18 cellular contexts compared by ENCODE assay signal in the genomic region with DNA sequence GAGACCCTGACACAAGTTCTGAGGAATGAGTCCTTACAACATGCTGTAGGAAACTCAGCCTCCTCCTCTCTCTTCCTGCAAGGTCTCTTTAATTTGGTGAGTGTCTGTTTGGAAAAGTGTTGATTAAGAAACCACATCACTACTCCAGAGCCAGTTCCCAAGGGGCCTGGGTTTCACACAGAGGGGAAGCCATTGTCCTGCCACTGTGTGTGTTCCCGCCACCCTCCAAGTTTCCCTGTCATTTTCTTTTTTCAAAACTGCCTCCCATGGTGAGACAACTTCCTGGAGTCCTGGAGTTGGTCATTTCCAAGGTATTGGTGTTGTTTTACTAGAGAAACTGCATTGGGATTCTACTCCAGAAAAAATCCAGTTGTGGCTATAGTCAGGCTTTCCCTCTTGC.
"Had no signal": no experiment of that assay in that cellular context is flagged by ENCODE, and none has a peak within 500 bp of the region (broad histone marks: within the 10 kb centered on the region; RNA-seq: fewer than 3 reads in every experiment).

No MANE protein-coding gene starts in this region.

- H3K36me3 Mint-ChIP-seq: activated naive CD8-positive, alpha-beta T cell treated with anti-CD3 and anti-CD28 coated beads for 36 hours had no signal

- ATAC-seq: activated CD8-positive, alpha-beta T cell treated with anti-CD3 and anti-CD28 coated beads, Interleukin-2, amount 10 ng/mL, durations not matched to agents 7 days and 5 days; body of pancreas; pancreas; sciatic nerve; stimulated activated naive CD8-positive, alpha-beta T cell treated with anti-CD3 and anti-CD28 coated beads, Interleukin-15, amount 100 ng/mL, for 72 hours had no signal

- H3K27ac Mint-ChIP-seq: activated CD4-positive, alpha-beta T cell treated with anti-CD3 and anti-CD28 coated beads, Interleukin-2, amount 10 ng/mL, durations not matched to agents 24 days and 14 days; activated CD8-positive, alpha-beta T cell treated with anti-CD3 and anti-CD28 coated beads, Interleukin-2, amount 10 ng/mL, durations not matched to agents 7 days and 5 days; activated naive CD8-positive, alpha-beta T cell treated with anti-CD3 and anti-CD28 coated beads for 36 hours; activated T-helper 1 cell treated with anti-CD3 and anti-CD28 coated beads, Interleukin-12 subunit alpha, Interleukin-12 subunit beta, Interleukin-2, Interleukin-4 antibody, amounts not matched to agents 30 ng/mL and 10 ng/mL and 1 ng/mL, durations not matched to agents 14 hours and 24 hours and 36 hours; stimulated activated naive CD8-positive, alpha-beta T cell treated with anti-CD3 and anti-CD28 coated beads, Interleukin-15, amount 100 ng/mL, for 72 hours had no signal

- H3K9me3 Mint-ChIP-seq: activated CD4-positive, alpha-beta T cell treated with anti-CD3 and anti-CD28 coated beads, Interleukin-2, amount 10 ng/mL, durations not matched to agents 24 days and 14 days; activated naive CD8-positive, alpha-beta T cell treated with anti-CD3 and anti-CD28 coated beads for 36 hours; activated T-helper 1 cell treated with anti-CD3 and anti-CD28 coated beads, Interleukin-12 subunit alpha, Interleukin-12 subunit beta, Interleukin-2, Interleukin-4 antibody, amounts not matched to agents 30 ng/mL and 10 ng/mL and 1 ng/mL, durations not matched to agents 14 hours and 24 hours and 36 hours; stimulated activated naive CD8-positive, alpha-beta T cell treated with anti-CD3 and anti-CD28 coated beads, Interleukin-15, amount 100 ng/mL, for 72 hours had no signal

- H3K4me1 Mint-ChIP-seq: activated CD4-positive, alpha-beta T cell treated with anti-CD3 and anti-CD28 coated beads, Interleukin-2, amount 10 ng/mL, durations not matched to agents 24 days and 14 days; activated naive CD8-positive, alpha-beta T cell treated with anti-CD3 and anti-CD28 coated beads for 36 hours; stimulated activated naive CD8-positive, alpha-beta T cell treated with anti-CD3 and anti-CD28 coated beads, Interleukin-15, amount 100 ng/mL, for 72 hours had no signal

- H3K4me3 Mint-ChIP-seq: activated CD4-positive, alpha-beta T cell treated with anti-CD3 and anti-CD28 coated beads, Interleukin-2, amount 10 ng/mL, durations not matched to agents 24 days and 14 days; activated CD8-positive, alpha-beta T cell treated with anti-CD3 and anti-CD28 coated beads, Interleukin-2, amount 10 ng/mL, durations not matched to agents 7 days and 5 days; activated naive CD8-positive, alpha-beta T cell treated with anti-CD3 and anti-CD28 coated beads for 36 hours; activated T-helper 1 cell treated with anti-CD3 and anti-CD28 coated beads, Interleukin-12 subunit alpha, Interleukin-12 subunit beta, Interleukin-2, Interleukin-4 antibody, amounts not matched to agents 30 ng/mL and 10 ng/mL and 1 ng/mL, durations not matched to agents 14 hours and 24 hours and 36 hours; stimulated activated naive CD8-positive, alpha-beta T cell treated with anti-CD3 and anti-CD28 coated beads, Interleukin-15, amount 100 ng/mL, for 72 hours had no signal

- DNase-seq: activated CD4-positive, alpha-beta T cell treated with anti-CD3 and anti-CD28 coated beads, Interleukin-2, amount 10 ng/mL, durations not matched to agents 24 days and 14 days; activated CD4-positive, CD25-positive, alpha-beta regulatory T cell; activated CD8-positive, alpha-beta T cell treated with anti-CD3 and anti-CD28 coated beads, Interleukin-2, amount 10 ng/mL, durations not matched to agents 7 days and 5 days; activated naive CD8-positive, alpha-beta T cell treated with anti-CD3 and anti-CD28 coated beads for 36 hours; amygdala; body of pancreas; caudate nucleus; cortex of kidney; effector memory CD4-positive, alpha-beta T cell; foreskin melanocyte; head of caudate nucleus; pancreas; spleen; stimulated activated naive CD8-positive, alpha-beta T cell treated with anti-CD3 and anti-CD28 coated beads, Interleukin-15, amount 100 ng/mL, for 72 hours; testis; upper lobe of left lung had no signal
